28 cellular contexts compared by ENCODE assay signal in the genomic region with DNA sequence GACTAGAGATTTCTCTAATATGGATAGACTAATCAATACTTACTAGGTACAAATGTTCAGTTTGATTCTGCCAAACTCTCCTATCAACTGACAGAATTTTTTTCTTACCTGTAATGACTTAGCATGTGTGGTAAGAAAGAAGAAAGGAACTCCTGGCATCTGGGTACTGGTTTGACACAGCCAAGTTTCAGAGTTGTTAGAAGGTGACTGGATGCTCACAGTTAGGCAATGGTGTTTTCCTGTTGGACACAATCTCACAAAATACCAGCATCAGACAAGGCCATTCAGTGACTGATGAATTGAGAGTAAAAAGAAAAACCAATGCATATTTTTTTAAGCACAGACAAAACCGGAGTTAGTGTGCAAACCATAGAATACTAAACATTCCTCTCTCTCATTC. TPM values are rescaled to one million over a fixed set of nuclear protein-coding genes. Genes with fewer than 3 reads are reported as not detected.
"Had no signal": no experiment of that assay in that cellular context is flagged by ENCODE, and none has a peak within 500 bp of the region (broad histone marks: within the 10 kb centered on the region; RNA-seq: fewer than 3 reads in every experiment).

No MANE protein-coding gene starts in this region.

- FAIRE-seq: endothelial cell of umbilical vein, frontal cortex, urothelium cell line had no signal

- H3K27ac ChIP-seq: breast epithelium, colonic mucosa, dorsolateral prefrontal cortex, esophagus muscularis mucosa, hepatocyte, left ventricle myocardium inferior, ovary, prostate gland, tibial nerve had no signal

- ATAC-seq: effector memory CD8-positive, alpha-beta T cell; naive thymus-derived CD8-positive, alpha-beta T cell had no signal

- H3K4me2 ChIP-seq: hepatocyte had no signal

- H3K4me3 Mint-ChIP-seq: activated naive CD8-positive, alpha-beta T cell; activated T-cell treated with anti-CD3 and anti-CD28 coated beads, Interleukin-2, amount 50 U/mL, for 24 hours; effector memory CD8-positive, alpha-beta T cell; immature natural killer cell; mesothelial cell of epicardium; naive thymus-derived CD8-positive, alpha-beta T cell; stimulated activated naive CD8-positive, alpha-beta T cell treated with anti-CD3 and anti-CD28 coated beads, Interleukin-15, Interleukin-2, amounts not matched to agents 100 ng/mL and 50 ng/mL, for 24 hours had no signal

- H3K9me3 ChIP-seq: breast epithelium, colonic mucosa, esophagus muscularis mucosa, left ventricle myocardium inferior, ovary, prostate gland, tibial nerve had no signal

- H3K27me3 ChIP-seq: breast epithelium, colonic mucosa, esophagus muscularis mucosa, ovary, tibial nerve had no signal

- H3K4me1 Mint-ChIP-seq: mesothelial cell of epicardium had no signal

- H3K27me3 Mint-ChIP-seq: activated naive CD8-positive, alpha-beta T cell had no signal

- H3K36me3 ChIP-seq: breast epithelium, colonic mucosa, esophagus muscularis mucosa, left ventricle myocardium inferior, ovary, prostate gland, tibial nerve had no signal

- H3K4me3 ChIP-seq: breast epithelium, colonic mucosa, dorsolateral prefrontal cortex, esophagus muscularis mucosa, hepatocyte, left ventricle myocardium inferior, ovary, prostate gland, tibial nerve had no signal

- H3K9me3 Mint-ChIP-seq: activated T-cell treated with anti-CD3 and anti-CD28 coated beads, Interleukin-2, amount 50 U/mL, for 24 hours; effector memory CD8-positive, alpha-beta T cell; immature natural killer cell; naive thymus-derived CD8-positive, alpha-beta T cell; stimulated activated naive CD8-positive, alpha-beta T cell treated with anti-CD3 and anti-CD28 coated beads, Interleukin-15, Interleukin-2, amounts not matched to agents 100 ng/mL and 50 ng/mL, for 24 hours had no signal

- H3K27ac Mint-ChIP-seq: activated naive CD8-positive, alpha-beta T cell; activated T-cell treated with anti-CD3 and anti-CD28 coated beads, Interleukin-2, amount 50 U/mL, for 24 hours; effector memory CD8-positive, alpha-beta T cell; mesothelial cell of epicardium had no signal

- H3K4me1 ChIP-seq: breast epithelium, colonic mucosa, esophagus muscularis mucosa, left ventricle myocardium inferior, prostate gland, tibial nerve had no signal

- DNase-seq: activated CD4-positive, alpha-beta T cell treated with anti-CD3 and anti-CD28 coated beads for 1 hour; activated effector memory CD4-positive, alpha-beta T cell treated with anti-CD3 and anti-CD28 coated beads, Interleukin-2, amount 50 U/mL, for 16 hours; activated T-cell treated with anti-CD3 and anti-CD28 coated beads, Interleukin-2, amount 50 U/mL, for 24 hours; amniotic stem cell; colonic mucosa; dorsolateral prefrontal cortex; effector memory CD8-positive, alpha-beta T cell; glutamatergic neuron; immature natural killer cell; kidney glomerular epithelial cell; left ventricle myocardium inferior; naive thymus-derived CD8-positive, alpha-beta T cell; ovary; stimulated activated CD4-positive, alpha-beta T cell treated with anti-CD3 and anti-CD28 coated beads, Interleukin-4, amount 100 ng/mL, for 24 hours; T-helper 9 cell had no signal

- H3K36me3 Mint-ChIP-seq: immature natural killer cell; mesothelial cell of epicardium; naive thymus-derived CD8-positive, alpha-beta T cell had no signal

RNA-seq across cellular contexts. Expression of a gene that starts 4.2 kb away (rescaled TPM):
- total RNA-seq: colonic mucosa; endothelial cell of umbilical vein; esophagus muscularis mucosa; frontal cortex; hepatocyte; left ventricle myocardium inferior; lung microvascular endothelial cell; mesothelial cell of epicardium; naive thymus-derived CD8-positive, alpha-beta T cell; prostate gland; T-helper 1 cell treated with Interleukin-12 subunit alpha and Interleukin-12 subunit beta and Interleukin-4 antibody, amounts not matched to agents 30 ng/mL and 1 ng/mL, for 36 hours; tibial nerve had no signal
- polyA plus RNA-seq: endothelial cell of umbilical vein; hepatocyte; naive thymus-derived CD8-positive, alpha-beta T cell had no signal
